Comparison of ENCODE assay signal across 35 cellular contexts in the genomic region with DNA sequence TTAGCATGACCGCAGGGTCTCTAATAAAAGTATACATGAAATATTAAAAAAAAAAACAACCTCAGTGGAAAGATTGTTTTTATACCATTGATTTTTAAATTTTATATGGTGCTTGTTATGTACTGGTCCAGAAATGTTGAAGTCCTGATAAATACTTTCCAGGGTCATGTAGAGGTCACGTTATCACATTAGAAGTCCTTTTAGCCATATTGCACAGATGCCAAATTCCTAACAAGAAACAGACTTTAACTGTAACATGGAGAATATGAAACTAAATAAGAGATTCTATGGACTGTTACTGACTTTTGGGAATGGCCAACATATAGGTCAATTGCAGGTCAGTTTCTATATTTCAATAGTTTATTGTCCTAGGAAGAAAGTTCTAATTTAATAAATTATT.
"Had no signal": no experiment of that assay in that cellular context is flagged by ENCODE, and none has a peak within 500 bp of the region (broad histone marks: within the 10 kb centered on the region; RNA-seq: fewer than 3 reads in every experiment).

No MANE protein-coding gene starts in this region.

- H3K36me3 ChIP-seq: adrenal gland, breast epithelium, MG63, Peyer's patch, SJSA1 had no signal

- ATAC-seq: activated CD4-positive, alpha-beta T cell treated with anti-CD3 and anti-CD28 coated beads for 36 hours; activated CD4-positive, CD25-positive, alpha-beta regulatory T cell treated with anti-CD3 and anti-CD28 coated beads, Interleukin-2, amount 50 U/mL, for 24 hours; activated CD8-positive, alpha-beta T cell treated with anti-CD3 and anti-CD28 coated beads, Interleukin-2, amount 10 ng/mL, durations not matched to agents 7 days and 5 days; activated naive CD4-positive, alpha-beta T cell treated with anti-CD3 and anti-CD28 coated beads, Interleukin-2, amount 50 U/mL, for 72 hours; activated T-cell treated with anti-CD3 and anti-CD28 coated beads, Interleukin-2, amount 50 U/mL, for 4 hours; body of pancreas; PC-3; WTC11 had no signal

- H3K27me3 ChIP-seq: adrenal gland, body of pancreas, breast epithelium, MG63, Peyer's patch, SJSA1 had no signal

- H3K4me1 ChIP-seq: body of pancreas, breast epithelium, Peyer's patch, SJSA1 had no signal

- H3K9me3 ChIP-seq: adrenal gland, body of pancreas, breast epithelium, MG63, Peyer's patch, SJSA1 had no signal

- DNase-seq: activated CD4-positive, alpha-beta T cell treated with anti-CD3 and anti-CD28 coated beads for 36 hours; activated CD4-positive, alpha-beta T cell treated with anti-CD3 and anti-CD28 coated beads, Interleukin-2, amount 10 ng/mL, durations not matched to agents 7 days and 5 days; activated CD4-positive, alpha-beta T cell treated with anti-CD3 and anti-CD28 coated beads, Interleukin-2, amount 50 U/mL, for 48 hours; activated CD8-positive, alpha-beta T cell treated with anti-CD3 and anti-CD28 coated beads, Interleukin-2, amount 10 ng/mL, durations not matched to agents 7 days and 5 days; activated gamma-delta T cell treated with Interleukin-2 at 50 U/mL for 16 hours; activated naive CD4-positive, alpha-beta T cell treated with anti-CD3 and anti-CD28 coated beads for 36 hours; activated T-cell treated with anti-CD3 and anti-CD28 coated beads for 4 hours; activated T-cell treated with anti-CD3 and anti-CD28 coated beads, Interleukin-2, amount 50 U/mL, for 4 hours; adrenal gland; body of pancreas; caudate nucleus; cerebellar nuclear complex; Kasumi-1; KG1; MG63; NCI-H1048; NCI-H1105 treated with DMSO at 0.1 percent for 48 hours; NCI-H1436; NCI-H1694; NCI-H1930; NCI-H2081 treated with DMSO at 0.1 percent for 48 hours; NCI-H2227 treated with DMSO at 0.1 percent for 48 hours; NCI-H446; NCI-H510A treated with DMSO at 0.1 percent for 48 hours; NCI-H69; PC-3; Peyer's patch; RPMI8226; SHP77 treated with DMSO at 0.1 percent for 48 hours; T1000 had no signal

- H3K27ac ChIP-seq: adrenal gland, body of pancreas, breast epithelium, Peyer's patch, SJSA1 had no signal

- H3K4me3 ChIP-seq: adrenal gland, body of pancreas, breast epithelium, MG63, Peyer's patch, SJSA1 had no signal
